In genomic region chrX:3393168-3393567, GRCh38 we compare ENCODE assay signal across 18 cellular contexts. TPM values are rescaled to one million over a fixed set of nuclear protein-coding genes. Genes with fewer than 3 reads are reported as not detected.
DNase-seq lines count a peak whose midpoint lies in the region; ATAC-seq, FAIRE-seq and TF ChIP-seq lines count a peak whose summit lies in the region.
"Had no signal": no experiment of that assay in that cellular context is flagged by ENCODE, and none has a peak within 500 bp of the region (broad histone marks: within the 10 kb centered on the region; RNA-seq: fewer than 3 reads in every experiment).

No MANE protein-coding gene starts in this region.

- H3K4me1 Mint-ChIP-seq in nephron = peaks cover 34% of the 10 kb centered on the region
- H3K4me1 Mint-ChIP-seq: CD8-positive, alpha-beta memory T cell had no signal

- no peaks in the 10 kb centered on the region for H3K27me3 Mint-ChIP-seq in nephron (ENCODE audit: low read depth)
- H3K27me3 Mint-ChIP-seq: CD8-positive, alpha-beta memory T cell had no signal

- TF ChIP-seq CTCF in bronchial epithelial cell (IDR thresholded peaks at IDR 0.05; ENCODE audit: insufficient read depth, low read length, severe bottlenecking) = no peak
- TF ChIP-seq CTCF in nephron (IDR thresholded peaks at IDR 0.05; ENCODE audit: unreplicated experiment in 3 of 3) = no peak

- peak overlapping the region in 1 of 3 experiments; percentile 8 for H3K4me3 Mint-ChIP-seq in nephron
- H3K4me3 Mint-ChIP-seq: CD8-positive, alpha-beta memory T cell had no signal

- no peaks in the 10 kb centered on the region for H3K36me3 Mint-ChIP-seq in nephron (ENCODE audit: low read depth)
- H3K36me3 Mint-ChIP-seq: CD8-positive, alpha-beta memory T cell had no signal

- no peaks in the 10 kb centered on the region for H3K36me3 ChIP-seq in bronchial epithelial cell (ENCODE audit: control insufficient read depth, insufficient read depth, low read length)
- H3K36me3 ChIP-seq in H7 (replicated peaks; ENCODE audit: control insufficient read depth, insufficient read depth, low read length) = no peaks in the 10 kb centered on the region
- H3K36me3 ChIP-seq: BLaER1 had no signal

- FAIRE-seq in bronchial epithelial cell (lab: Jason Lieb, UNC) = no peak
- FAIRE-seq: A204.1, H54 had no signal

- ATAC-seq in GM18858 (IDR thresholded peaks at IDR 0.05; ENCODE audit: unreplicated experiment) = no peak

- H3K27ac Mint-ChIP-seq in nephron = peak overlapping the region; percentile 88 to 93 (median 92)
- H3K27ac Mint-ChIP-seq: CD8-positive, alpha-beta memory T cell had no signal

- no peaks in the 10 kb centered on the region for H3K9me3 Mint-ChIP-seq in nephron

- DNase-seq in GM03348 (ENCODE audit: low spot score) (peak; percentile 9), bronchial epithelial cell (ENCODE audit: low read depth) (peak; percentile 12), superior temporal gyrus (ENCODE audit: extremely low spot score) (peak; percentile 5), H7 (no peak)
- DNase-seq in central memory CD4-positive, alpha-beta T cell = no peak
- DNase-seq: CD8-positive, alpha-beta memory T cell; KG1; NCI-H1105 treated with DMSO at 0.1 percent for 48 hours; NCI-H1694 treated with DMSO at 0.1 percent for 48 hours; NCI-H510A; NCI-H774; RPMI8226; SHP77 treated with DMSO at 0.1 percent for 48 hours had no signal

- H3K4me3 ChIP-seq in bronchial epithelial cell (ENCODE audit: low read depth, low read length) (no peak overlapping the region), H7 (ENCODE audit: insufficient read depth, low read depth, low read length) (no peak overlapping the region)
- H3K4me3 ChIP-seq: BLaER1 had no signal

- H3K27me3 ChIP-seq in bronchial epithelial cell (ENCODE audit: control insufficient read depth, insufficient read depth, low read length) = no peaks in the 10 kb centered on the region
- no peaks in the 10 kb centered on the region for H3K27me3 ChIP-seq in H7 (ENCODE audit: control insufficient read depth, insufficient read depth, low read length)
- H3K27me3 ChIP-seq: BLaER1 had no signal

RNA-seq across cellular contexts. Expression of gene MXRA5, which starts 46.7 kb away (rescaled TPM):
- 0.26 and 0.53 TPM in 2 replicates for total RNA-seq in bronchial epithelial cell
- total RNA-seq in H7 (2014; rRNA removed; shearing (Covaris generic)) = 1.5 and 1.8 TPM in 2 replicates
- total RNA-seq: CD8-positive, alpha-beta memory T cell had no signal

Comparison
In these comparisons a context has a peak if more than half of its experiments do, and no peak if none do; other contexts are left out.
1. DNase-seq: peak in GM03348 (single experiment), bronchial epithelial cell (single experiment) and superior temporal gyrus (single experiment); none in H7 (single experiment) and central memory CD4-positive, alpha-beta T cell (single experiment).